8 cellular contexts compared by ENCODE assay signal in genomic region chr1:28552482-28553228, GRCh38. TPM values are rescaled to one million over a fixed set of nuclear protein-coding genes. Genes with fewer than 3 reads are reported as not detected.
DNase-seq lines count a peak whose midpoint lies in the region; ATAC-seq and TF ChIP-seq lines count a peak whose summit lies in the region.

Gene TRNAU1AP (plus strand): TSS chr1:28553085. CDS start chr1:28553111, 26 bp downstream.

- peak; percentile 81 for ATAC-seq in GM21717 (IDR thresholded peaks at IDR 0.05; ENCODE audit: unreplicated experiment)

- H3K79me2 ChIP-seq in PC-9 (ENCODE audit: low read depth), result peaks cover 9% of the 10 kb centered on the region; the same call in 1 of the 2 replicates

- CTCF ChIA-PET in PC-9 (lab: Charles Lee), result no interaction called here

- H3F3A ChIP-seq in PC-9 (ENCODE audit: insufficient read depth, low read depth), result peaks cover 10% of the 10 kb centered on the region; the same call in 1 of the 2 replicates

- no peaks in the 10 kb centered on the region for H3K9me2 ChIP-seq in PC-9 (ENCODE audit: insufficient read depth)

- H3K4me2 ChIP-seq in PC-9, result peak within 1 kb of the TSS; percentile 85

- H3K36me3 ChIP-seq in PC-9 (ENCODE audit: low read depth), result no peaks in the 10 kb centered on the region

- DNase-seq in DMS53 (lab: John Stamatoyannopoulos, UW) (peak; percentile 98), KBM-7 (peak; percentile 96), PC-9 (peak; percentile 82 to 97), epithelial cell of proximal tubule (ENCODE audit: low read depth) (peak; percentile 64), mucosa of gallbladder (ENCODE audit: low spot score) (peak; percentile 97)
- DNase-seq in activated T-cell treated with anti-CD3 and anti-CD28 coated beads, Interleukin-2, amount 50 U/mL, for 1 hour, result peak; percentile 96
- DNase-seq in stimulated activated CD8-positive, alpha-beta memory T cell treated with anti-CD3 and anti-CD28 coated beads, Interleukin-4, amount 100 ng/mL, for 24 hours (ENCODE audit: low read depth), result peak; percentile 96

- H2AFZ ChIP-seq in PC-9, result peak within 1 kb of the TSS; percentile 92

- TF ChIP-seq CTCF in PC-9 (conservative IDR thresholded peaks at IDR 0.05) (no peak), epithelial cell of proximal tubule (conservative IDR thresholded peaks at IDR 0.05; ENCODE audit: low read depth, low read length) (no peak)

- no peaks in the 10 kb centered on the region for H3K27me3 ChIP-seq in PC-9 (ENCODE audit: insufficient read depth, low read depth)

- H3K9me3 ChIP-seq in PC-9 (ENCODE audit: insufficient read depth, low read depth), result no peaks in the 10 kb centered on the region

- intact Hi-C loops in PC-9 (cut with micrococcal nuclease; ENCODE audit: unreplicated experiment), result loop anchor here (2.0 to 5.0 kb wide), 3 partner anchors 26 to 50 kb away; no protein-coding TSS in a partner anchor

- BruUV-seq in PC-9 (replicated peaks; lab: Mats Ljungman, UMichigan), result no TSS peak

- POLR2A ChIA-PET in PC-9 (lab: Charles Lee; ENCODE audit: unreplicated experiment), result interaction anchor here (0.6 to 0.8 kb wide), 2 partner anchors 30 to 1136 kb away, joined by 5 to 7 read pairs; no protein-coding TSS in a partner anchor

- H3K4me1 ChIP-seq in PC-9 (replicated peaks; ENCODE audit: insufficient read depth), result peaks cover 6% of the 10 kb centered on the region

- H3K4me3 ChIP-seq in PC-9 (peak within 1 kb of the TSS; percentile 63), epithelial cell of proximal tubule (ENCODE audit: low read depth, low read length) (peak within 1 kb of the TSS; percentile 100)

- in situ Hi-C loops in KBM-7 (cut with MboI; ENCODE audit: low pct_unique_long_range_greater_than_20kb, low sequenced_read_pairs), result no loop called here

- H4K20me1 ChIP-seq in PC-9 (ENCODE audit: insufficient read depth), result no peaks in the 10 kb centered on the region

- H3K27ac ChIP-seq in PC-9, result peak within 1 kb of the TSS; percentile 62

RNA-seq across cellular contexts. Expression of gene TRNAU1AP, which starts in this region (rescaled TPM):
- 31.7 and 43.0 TPM in 2 replicates for total RNA-seq in PC-9 (2021)
- 23.9 and 30.4 TPM in 2 replicates for total RNA-seq in epithelial cell of proximal tubule
- 19.3 TPM for total RNA-seq in mucosa of gallbladder

Comparison
In these comparisons a context has a peak if more than half of its experiments do, and no peak if none do; other contexts are left out.
1. Peak in every context shown above with its lines: DNase-seq, ATAC-seq, H3K4me3 ChIP-seq and H3K27ac ChIP-seq.